Comparison of ENCODE assay signal across 24 cellular contexts in genomic region chr4:38136604-38137003, GRCh38.
"Had no signal": no experiment of that assay in that cellular context is flagged by ENCODE, and none has a peak within 500 bp of the region (broad histone marks: within the 10 kb centered on the region; RNA-seq: fewer than 3 reads in every experiment).

No MANE protein-coding gene starts in this region.

- DNase-seq: activated CD4-positive, alpha-beta T cell treated with anti-CD3 and anti-CD28 coated beads for 4 hours; activated CD8-positive, alpha-beta memory T cell treated with anti-CD3 and anti-CD28 coated beads, Interleukin-2, amount 10 ng/mL, durations not matched to agents 7 days and 5 days; activated effector memory CD4-positive, alpha-beta T cell treated with anti-CD3 and anti-CD28 coated beads, Interleukin-2, amount 50 U/mL, for 16 hours; activated naive CD4-positive, alpha-beta T cell treated with Interleukin-2 at 50 U/mL for 16 hours; activated T-cell treated with anti-CD3 and anti-CD28 coated beads, Interleukin-2, amount 50 U/mL, for 24 hours; cerebellar nuclear complex; MM.1S; NCI-H1105; NCI-H1436; NCI-H1694 treated with DMSO at 0.1 percent for 48 hours; NCI-H2029 treated with DMSO at 0.1 percent for 48 hours; NCI-H345; NCI-H510A; NCI-H526 treated with DMSO at 0.1 percent for 48 hours; NCI-H82; OCI-M1; Right ventricle myocardium superior; RPMI8226; SJCRH30; SK-N-SH had no signal

- H3K27ac Mint-ChIP-seq: activated CD8-positive, alpha-beta memory T cell treated with anti-CD3 and anti-CD28 coated beads, Interleukin-2, amount 10 ng/mL, durations not matched to agents 7 days and 5 days; activated naive CD4-positive, alpha-beta T cell treated with anti-CD3 and anti-CD28 coated beads, Interleukin-2, amount 50 U/mL, for 72 hours; activated T-cell treated with anti-CD3 and anti-CD28 coated beads, Interleukin-2, amount 50 U/mL, for 24 hours; activated T-helper 1 cell treated with anti-CD3 and anti-CD28 coated beads, Interleukin-12 subunit alpha, Interleukin-12 subunit beta, Interleukin-2, Interleukin-4 antibody, amounts not matched to agents 30 ng/mL and 10 ng/mL and 1 ng/mL, durations not matched to agents 14 hours and 24 hours and 36 hours had no signal

- ATAC-seq: activated CD8-positive, alpha-beta memory T cell treated with anti-CD3 and anti-CD28 coated beads, Interleukin-2, amount 10 ng/mL, durations not matched to agents 7 days and 5 days; activated naive CD4-positive, alpha-beta T cell treated with anti-CD3 and anti-CD28 coated beads, Interleukin-2, amount 50 U/mL, for 72 hours; Panc1 had no signal

- H3K9me3 Mint-ChIP-seq: activated naive CD4-positive, alpha-beta T cell treated with anti-CD3 and anti-CD28 coated beads, Interleukin-2, amount 50 U/mL, for 72 hours; activated T-cell treated with anti-CD3 and anti-CD28 coated beads, Interleukin-2, amount 50 U/mL, for 24 hours; activated T-helper 1 cell treated with anti-CD3 and anti-CD28 coated beads, Interleukin-12 subunit alpha, Interleukin-12 subunit beta, Interleukin-2, Interleukin-4 antibody, amounts not matched to agents 30 ng/mL and 10 ng/mL and 1 ng/mL, durations not matched to agents 14 hours and 24 hours and 36 hours had no signal

- H3K9me3 ChIP-seq: SJCRH30, SK-N-SH had no signal

- H3K9ac ChIP-seq: SK-N-SH had no signal

- H3K27me3 ChIP-seq: SJCRH30 had no signal

- H3K27ac ChIP-seq: SJCRH30, VCaP had no signal

- H3K4me3 Mint-ChIP-seq: activated CD8-positive, alpha-beta memory T cell treated with anti-CD3 and anti-CD28 coated beads, Interleukin-2, amount 10 ng/mL, durations not matched to agents 7 days and 5 days; activated T-cell treated with anti-CD3 and anti-CD28 coated beads, Interleukin-2, amount 50 U/mL, for 24 hours; activated T-helper 1 cell treated with anti-CD3 and anti-CD28 coated beads, Interleukin-12 subunit alpha, Interleukin-12 subunit beta, Interleukin-2, Interleukin-4 antibody, amounts not matched to agents 30 ng/mL and 10 ng/mL and 1 ng/mL, durations not matched to agents 14 hours and 24 hours and 36 hours had no signal

- H3K27me3 Mint-ChIP-seq: activated T-cell treated with anti-CD3 and anti-CD28 coated beads, Interleukin-2, amount 50 U/mL, for 24 hours had no signal

- H3K36me3 ChIP-seq: SJCRH30 had no signal

- H3K4me3 ChIP-seq: SJCRH30 had no signal
